14 cellular contexts compared by ENCODE assay signal in genomic region chr12:68951652-68952051, GRCh38. TPM values are rescaled to one million over a fixed set of nuclear protein-coding genes. Genes with fewer than 3 reads are reported as not detected.
DNase-seq lines count a peak whose midpoint lies in the region; ATAC-seq and TF ChIP-seq lines count a peak whose summit lies in the region.
"Had no signal": no experiment of that assay in that cellular context is flagged by ENCODE, and none has a peak within 500 bp of the region (broad histone marks: within the 10 kb centered on the region; RNA-seq: fewer than 3 reads in every experiment).

No MANE protein-coding gene starts in this region.

- H3K36me3 ChIP-seq in lung (ENCODE audit: control insufficient read depth in 2 of 2, insufficient read depth in 2 of 2, low read length in 2 of 2) (no peaks in the 10 kb centered on the region), thyroid gland (no peaks in the 10 kb centered on the region)
- H3K36me3 ChIP-seq: BE2C had no signal

- ATAC-seq in esophagus mucosa (peak; percentile 31), lung (ENCODE audit: insufficient read depth, low FRiP score) (peak; percentile 37)
- ATAC-seq: activated CD4-positive, CD25-positive, alpha-beta regulatory T cell treated with anti-CD3 and anti-CD28 coated beads, Interleukin-2, amount 50 U/mL, for 24 hours; PC-3 had no signal

- H3K4me1 ChIP-seq in lung (ENCODE audit: control insufficient read depth in 2 of 2, insufficient read depth in 2 of 2, low read length in 2 of 2) (peaks cover 0 to 10% of the 10 kb centered on the region in 2 donors), thyroid gland (peaks cover 0 to 12% of the 10 kb centered on the region in 2 donors)
- H3K4me1 ChIP-seq: BE2C had no signal

- no peak for TF ChIP-seq CTCF in lung (IDR thresholded peaks at IDR 0.05; ENCODE audit: control extremely low read depth, extremely low read depth)
- TF ChIP-seq CTCF in thyroid gland (IDR thresholded peaks at IDR 0.05) = no peak

- H3K27ac ChIP-seq in lung (ENCODE audit: low read depth in 1 of 2, low read length in 1 of 2) = peak overlapping the region in 1 of 2 donors; percentile 57
- H3K27ac ChIP-seq in thyroid gland = peak overlapping the region in 2 of 3 donors; percentile 17 to 39

- 44 to 48% methylated on average over 6 of the region's 6 CpGs for WGBS in lung, 2 donors
- 67 to 69% methylated on average over 6 of the region's 6 CpGs for WGBS in thyroid gland, 2 donors

- no peak for TF ChIP-seq POLR2A in thyroid gland (IDR thresholded peaks at IDR 0.05)

- H3K4me3 Mint-ChIP-seq in activated naive CD8-positive, alpha-beta T cell treated with anti-CD3 and anti-CD28 coated beads for 36 hours = no peak overlapping the region
- H3K4me3 Mint-ChIP-seq: nephron progenitor cell; stimulated activated naive CD8-positive, alpha-beta T cell treated with anti-CD3 and anti-CD28 coated beads, Interleukin-15, Interleukin-2, amounts not matched to agents 100 ng/mL and 50 ng/mL, for 24 hours had no signal

- no peak overlapping the region for H3K27ac Mint-ChIP-seq in activated naive CD8-positive, alpha-beta T cell treated with anti-CD3 and anti-CD28 coated beads for 36 hours
- H3K27ac Mint-ChIP-seq: nephron progenitor cell; stimulated activated naive CD8-positive, alpha-beta T cell treated with anti-CD3 and anti-CD28 coated beads, Interleukin-15, Interleukin-2, amounts not matched to agents 100 ng/mL and 50 ng/mL, for 24 hours had no signal

- DNase-seq in MV-4-11 (lab: John Stamatoyannopoulos, UW) = peak; percentile 64
- DNase-seq in lung (ENCODE audit: low spot score) = no peak
- no peak for DNase-seq in thyroid gland
- no peak for DNase-seq in activated naive CD8-positive, alpha-beta T cell treated with anti-CD3 and anti-CD28 coated beads for 36 hours
- DNase-seq in activated T-cell treated with anti-CD3 and anti-CD28 coated beads, Interleukin-2, amount 50 U/mL, for 1 hour = no peak
- no peak for DNase-seq in NCI-H82 treated with DMSO at 0.1 percent for 48 hours (lab: John Stamatoyannopoulos, UW; ENCODE audit: unreplicated experiment)
- DNase-seq: BE2C, NCI-H1417 treated with DMSO at 0.1 percent for 48 hours, nephron progenitor cell, PC-3 had no signal

- intact Hi-C loops in thyroid gland (cut with DNase I) = no loop called here

- peaks cover 1% of the 10 kb centered on the region for H3K4me1 Mint-ChIP-seq in activated naive CD8-positive, alpha-beta T cell treated with anti-CD3 and anti-CD28 coated beads for 36 hours
- H3K4me1 Mint-ChIP-seq: nephron progenitor cell had no signal

- H3K36me3 Mint-ChIP-seq in activated naive CD8-positive, alpha-beta T cell treated with anti-CD3 and anti-CD28 coated beads for 36 hours = no peaks in the 10 kb centered on the region

- no peaks in the 10 kb centered on the region for H3K9me3 Mint-ChIP-seq in activated naive CD8-positive, alpha-beta T cell treated with anti-CD3 and anti-CD28 coated beads for 36 hours
- H3K9me3 Mint-ChIP-seq: stimulated activated naive CD8-positive, alpha-beta T cell treated with anti-CD3 and anti-CD28 coated beads, Interleukin-15, Interleukin-2, amounts not matched to agents 100 ng/mL and 50 ng/mL, for 24 hours had no signal

- no peak overlapping the region for H3K4me3 ChIP-seq in lung
- no peak overlapping the region for H3K4me3 ChIP-seq in thyroid gland (replicated peaks in 1 of 3)
- H3K4me3 ChIP-seq: skin epidermis had no signal

- H3K27me3 Mint-ChIP-seq in activated naive CD8-positive, alpha-beta T cell treated with anti-CD3 and anti-CD28 coated beads for 36 hours = peaks cover 5% of the 10 kb centered on the region

- no peaks in the 10 kb centered on the region for H3K9me3 ChIP-seq in lung (ENCODE audit: control insufficient read depth in 2 of 2, insufficient read depth in 1 of 2, low read length in 1 of 2)
- no peaks in the 10 kb centered on the region for H3K9me3 ChIP-seq in thyroid gland
- H3K9me3 ChIP-seq: BE2C had no signal

- H3K27me3 ChIP-seq in lung (ENCODE audit: control insufficient read depth, insufficient read depth) (no peaks in the 10 kb centered on the region), thyroid gland (no peaks in the 10 kb centered on the region)
- H3K27me3 ChIP-seq: BE2C had no signal

RNA-seq across cellular contexts. Expression of gene CPM, which starts 18.7 kb away (rescaled TPM):
- total RNA-seq in esophagus mucosa (8.2 TPM), lung (100 to 1,000 TPM; 201 to 241 TPM), thyroid gland (10 to 100 TPM; 25.7 to 60.4 (median 43.2) TPM)
- 10 to 100 TPM; 66.6 to 70.7 TPM for polyA plus RNA-seq in lung
- total RNA-seq in activated naive CD8-positive, alpha-beta T cell treated with anti-CD3 and anti-CD28 coated beads for 36 hours = 1 to 10 TPM; 5.8 to 8.0 TPM
